Comparison of ENCODE assay signal across 1 cellular context in the genomic region with DNA sequence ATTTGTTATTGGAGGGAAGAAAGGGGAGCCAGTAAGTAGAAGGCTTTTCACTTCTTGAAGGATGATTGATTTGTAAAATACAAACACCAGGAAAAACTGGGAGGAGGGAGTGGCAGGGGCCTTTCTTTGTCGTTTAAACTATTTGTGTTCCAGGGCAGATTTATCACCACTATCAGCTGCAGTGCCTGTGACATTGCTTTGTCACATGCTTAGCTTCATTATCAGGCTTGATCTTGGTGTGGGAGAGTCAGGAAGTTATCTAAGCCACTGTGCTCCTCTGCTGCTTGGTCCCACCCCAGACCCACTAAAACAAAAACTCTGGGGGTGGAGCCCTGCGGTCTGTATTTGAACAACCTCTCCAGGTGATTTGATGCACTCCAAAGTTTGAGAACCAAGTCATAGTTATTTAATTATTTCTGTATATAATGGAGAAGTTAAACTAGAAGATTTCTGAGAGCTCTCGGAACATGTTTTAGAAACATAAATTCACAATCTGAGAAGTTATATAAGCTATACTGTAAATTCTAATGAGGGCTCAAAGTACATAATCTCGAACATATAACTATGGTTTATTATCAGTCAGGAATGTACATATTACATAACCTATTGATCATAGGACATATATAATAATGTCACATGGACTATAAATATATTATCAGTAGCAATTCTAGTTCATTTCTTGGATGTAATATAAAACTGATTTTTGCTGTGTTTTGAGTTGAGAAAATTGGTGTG.
TF ChIP-seq lines count a peak whose summit lies in the region.

No MANE protein-coding gene starts in this region.

TF ChIP-seq in HEK293, 187 proteins besides CTCF, POLR2A, EP300 and RAD21 (continued from another document):
- TF ChIP-seq, protein P1, sequence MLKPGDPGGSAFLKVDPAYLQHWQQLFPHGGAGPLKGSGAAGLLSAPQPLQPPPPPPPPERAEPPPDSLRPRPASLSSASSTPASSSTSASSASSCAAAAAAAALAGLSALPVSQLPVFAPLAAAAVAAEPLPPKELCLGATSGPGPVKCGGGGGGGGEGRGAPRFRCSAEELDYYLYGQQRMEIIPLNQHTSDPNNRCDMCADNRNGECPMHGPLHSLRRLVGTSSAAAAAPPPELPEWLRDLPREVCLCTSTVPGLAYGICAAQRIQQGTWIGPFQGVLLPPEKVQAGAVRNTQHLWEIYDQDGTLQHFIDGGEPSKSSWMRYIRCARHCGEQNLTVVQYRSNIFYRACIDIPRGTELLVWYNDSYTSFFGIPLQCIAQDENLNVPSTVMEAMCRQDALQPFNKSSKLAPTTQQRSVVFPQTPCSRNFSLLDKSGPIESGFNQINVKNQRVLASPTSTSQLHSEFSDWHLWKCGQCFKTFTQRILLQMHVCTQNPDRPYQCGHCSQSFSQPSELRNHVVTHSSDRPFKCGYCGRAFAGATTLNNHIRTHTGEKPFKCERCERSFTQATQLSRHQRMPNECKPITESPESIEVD (tag by site-specific recombination; IDR thresholded peaks at IDR 0.05), result peak; percentile 74
- no peak for TF ChIP-seq ZNF223 (tag by site-specific recombination; IDR thresholded peaks at IDR 0.05)
- TF ChIP-seq, protein P2, sequence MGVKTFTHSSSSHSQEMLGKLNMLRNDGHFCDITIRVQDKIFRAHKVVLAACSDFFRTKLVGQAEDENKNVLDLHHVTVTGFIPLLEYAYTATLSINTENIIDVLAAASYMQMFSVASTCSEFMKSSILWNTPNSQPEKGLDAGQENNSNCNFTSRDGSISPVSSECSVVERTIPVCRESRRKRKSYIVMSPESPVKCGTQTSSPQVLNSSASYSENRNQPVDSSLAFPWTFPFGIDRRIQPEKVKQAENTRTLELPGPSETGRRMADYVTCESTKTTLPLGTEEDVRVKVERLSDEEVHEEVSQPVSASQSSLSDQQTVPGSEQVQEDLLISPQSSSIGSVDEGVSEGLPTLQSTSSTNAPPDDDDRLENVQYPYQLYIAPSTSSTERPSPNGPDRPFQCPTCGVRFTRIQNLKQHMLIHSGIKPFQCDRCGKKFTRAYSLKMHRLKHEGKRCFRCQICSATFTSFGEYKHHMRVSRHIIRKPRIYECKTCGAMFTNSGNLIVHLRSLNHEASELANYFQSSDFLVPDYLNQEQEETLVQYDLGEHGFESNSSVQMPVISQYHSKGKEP (tag by site-specific recombination; IDR thresholded peaks at IDR 0.05), result peak; percentile 19; the same call in 1 of the 2 replicates
